Comparison of ENCODE assay signal across 8 cellular contexts in the genomic region with DNA sequence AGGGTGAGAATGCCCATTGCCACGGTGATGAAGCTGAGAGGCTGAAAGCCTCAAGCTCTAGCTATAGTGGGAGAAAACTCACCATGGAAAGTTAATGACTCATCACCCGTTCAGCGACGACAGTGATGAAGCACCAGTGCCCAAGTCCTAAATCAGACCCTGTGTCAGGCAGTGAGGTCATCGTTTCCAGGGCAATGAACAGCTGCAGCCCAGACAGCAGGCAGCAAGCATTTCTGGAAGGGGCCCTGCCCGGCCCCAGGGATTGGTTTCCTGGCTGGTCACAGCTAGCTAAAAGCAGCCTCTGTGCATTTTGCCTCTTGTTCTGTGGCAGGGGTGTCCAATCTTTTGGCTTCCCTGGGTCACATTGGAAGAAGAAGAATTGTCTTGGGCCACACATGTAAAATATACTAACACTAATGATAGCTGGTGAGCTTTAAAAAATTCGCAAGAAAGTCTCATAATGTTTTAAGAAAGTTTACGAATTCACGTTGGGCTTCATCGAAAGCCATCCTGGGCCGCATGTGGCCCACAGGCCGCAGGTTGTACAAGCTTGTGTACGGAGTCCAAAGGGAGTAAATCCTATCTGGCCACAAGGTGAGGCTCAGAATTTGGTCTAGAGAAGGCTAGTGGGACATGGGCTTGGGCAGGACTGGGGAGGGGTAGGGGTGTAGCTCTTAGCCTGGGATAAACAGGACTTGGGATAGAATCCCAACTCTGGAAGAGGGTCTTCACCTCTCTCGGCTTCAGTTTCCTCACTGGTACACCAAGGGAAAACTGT. TPM values are rescaled to one million over a fixed set of nuclear protein-coding genes. Genes with fewer than 3 reads are reported as not detected.
A peak's percentile ranks its signal among the peaks of the same experiment; 100 is the strongest.
DNase-seq lines count a peak whose midpoint lies in the region; ATAC-seq and TF ChIP-seq lines count a peak whose summit lies in the region.

No MANE protein-coding gene starts in this region.

- H3K27ac Mint-ChIP-seq in activated T-helper 1 cell treated with anti-CD3 and anti-CD28 coated beads, Interleukin-12 subunit alpha, Interleukin-12 subunit beta, Interleukin-2, Interleukin-4 antibody, amounts not matched to agents 30 ng/mL and 10 ng/mL and 1 ng/mL, durations not matched to agents 14 hours and 24 hours and 36 hours = peak overlapping the region; percentile 84
- peak overlapping the region; percentile 82 for H3K27ac Mint-ChIP-seq in progenitor cell of endocrine pancreas

- peaks cover 9% of the 10 kb centered on the region for H3K4me1 ChIP-seq in vagina

- in situ Hi-C loops in GM13976 (cut with MboI; ENCODE audit: low sequenced_read_pairs, unreplicated experiment) = no loop called here

- H3K27me3 ChIP-seq in vagina = no peaks in the 10 kb centered on the region

- no peak for TF ChIP-seq POLR2A in vagina (IDR thresholded peaks at IDR 0.05)

- peaks cover 13% of the 10 kb centered on the region for H3K4me1 Mint-ChIP-seq in activated T-helper 1 cell treated with anti-CD3 and anti-CD28 coated beads, Interleukin-12 subunit alpha, Interleukin-12 subunit beta, Interleukin-2, Interleukin-4 antibody, amounts not matched to agents 30 ng/mL and 10 ng/mL and 1 ng/mL, durations not matched to agents 14 hours and 24 hours and 36 hours (ENCODE audit: low read depth)
- H3K4me1 Mint-ChIP-seq in progenitor cell of endocrine pancreas (ENCODE audit: low read depth) = peaks cover 8% of the 10 kb centered on the region

- peaks cover 0 to 56% of the 10 kb centered on the region in 2 donors for H3K36me3 ChIP-seq in vagina

- ATAC-seq in GM18861 (IDR thresholded peaks at IDR 0.05; ENCODE audit: unreplicated experiment) = no peak

- DNase-seq in GM13976 (ENCODE audit: low spot score) (peak; percentile 71), NCI-H226 (peak; percentile 96), glomerular endothelial cell (ENCODE audit: extremely low read depth, low read depth, low spot score) (peak; percentile 91), progenitor cell of endocrine pancreas (ENCODE audit: low spot score, unreplicated experiment) (no peak), vagina (ENCODE audit: extremely low spot score in 2 of 2) (no peak), T-helper 9 cell (no peak)
- peak; percentile 18 for DNase-seq in activated T-helper 1 cell treated with anti-CD3 and anti-CD28 coated beads, Interleukin-12 subunit alpha, Interleukin-12 subunit beta, Interleukin-2, Interleukin-4 antibody, amounts not matched to agents 30 ng/mL and 10 ng/mL and 1 ng/mL, durations not matched to agents 14 hours and 24 hours and 36 hours (ENCODE audit: low spot score)

- H3K27ac ChIP-seq in vagina = peak overlapping the region; percentile 89

- H3K9me3 Mint-ChIP-seq in activated T-helper 1 cell treated with anti-CD3 and anti-CD28 coated beads, Interleukin-12 subunit alpha, Interleukin-12 subunit beta, Interleukin-2, Interleukin-4 antibody, amounts not matched to agents 30 ng/mL and 10 ng/mL and 1 ng/mL, durations not matched to agents 14 hours and 24 hours and 36 hours = no peaks in the 10 kb centered on the region
- no peaks in the 10 kb centered on the region for H3K9me3 Mint-ChIP-seq in progenitor cell of endocrine pancreas (ENCODE audit: low read depth)

- intact Hi-C loops in activated T-helper 1 cell treated with anti-CD3 and anti-CD28 coated beads, Interleukin-12 subunit alpha, Interleukin-12 subunit beta, Interleukin-2, Interleukin-4 antibody, amounts not matched to agents 30 ng/mL and 10 ng/mL and 1 ng/mL, durations not matched to agents 14 hours and 24 hours and 36 hours (cut with micrococcal nuclease) = loop anchor here (1.0 to 2.0 kb wide), 3 partner anchors 26 to 58 kb away; partner anchors contain the start of genes DERL2, MIS12 and NLRP1
- intact Hi-C loops in vagina (cut with DNase I) = no loop called here

- H3K4me3 Mint-ChIP-seq in activated T-helper 1 cell treated with anti-CD3 and anti-CD28 coated beads, Interleukin-12 subunit alpha, Interleukin-12 subunit beta, Interleukin-2, Interleukin-4 antibody, amounts not matched to agents 30 ng/mL and 10 ng/mL and 1 ng/mL, durations not matched to agents 14 hours and 24 hours and 36 hours = no peak overlapping the region
- no peak overlapping the region for H3K4me3 Mint-ChIP-seq in progenitor cell of endocrine pancreas (ENCODE audit: low read depth)

- H3K36me3 Mint-ChIP-seq in activated T-helper 1 cell treated with anti-CD3 and anti-CD28 coated beads, Interleukin-12 subunit alpha, Interleukin-12 subunit beta, Interleukin-2, Interleukin-4 antibody, amounts not matched to agents 30 ng/mL and 10 ng/mL and 1 ng/mL, durations not matched to agents 14 hours and 24 hours and 36 hours (ENCODE audit: low read depth) = peaks cover 31% of the 10 kb centered on the region
- H3K36me3 Mint-ChIP-seq in progenitor cell of endocrine pancreas (ENCODE audit: insufficient read depth) = no peaks in the 10 kb centered on the region

- no peak overlapping the region for H3K4me3 ChIP-seq in vagina

- H3K27me3 Mint-ChIP-seq in activated T-helper 1 cell treated with anti-CD3 and anti-CD28 coated beads, Interleukin-12 subunit alpha, Interleukin-12 subunit beta, Interleukin-2, Interleukin-4 antibody, amounts not matched to agents 30 ng/mL and 10 ng/mL and 1 ng/mL, durations not matched to agents 14 hours and 24 hours and 36 hours (ENCODE audit: insufficient read depth) = no peaks in the 10 kb centered on the region
- no peaks in the 10 kb centered on the region for H3K27me3 Mint-ChIP-seq in progenitor cell of endocrine pancreas

- TF ChIP-seq CTCF in GM13976 (IDR thresholded peaks at IDR 0.05; ENCODE audit: borderline replicate concordance, control extremely low read depth, extremely low read depth, insufficient read depth, missing control alignments) = no peak
- no peak for TF ChIP-seq CTCF in progenitor cell of endocrine pancreas (IDR thresholded peaks at IDR 0.05; ENCODE audit: unreplicated experiment)
- no peak for TF ChIP-seq CTCF in vagina (IDR thresholded peaks at IDR 0.05)

- H3K9me3 ChIP-seq in vagina = no peaks in the 10 kb centered on the region

RNA-seq across cellular contexts. Expression of gene MIS12, which starts 40.6 kb away (rescaled TPM):
- 38.1 and 39.6 TPM in 2 replicates for total RNA-seq in activated T-helper 1 cell treated with anti-CD3 and anti-CD28 coated beads, Interleukin-12 subunit alpha, Interleukin-12 subunit beta, Interleukin-2, Interleukin-4 antibody, amounts not matched to agents 30 ng/mL and 10 ng/mL and 1 ng/mL, durations not matched to agents 14 hours and 24 hours and 36 hours
- 7.5 and 13.2 TPM in 2 replicates for total RNA-seq in glomerular endothelial cell
- total RNA-seq in progenitor cell of endocrine pancreas = 27.4 and 30.0 TPM in 2 replicates
- total RNA-seq in vagina = 9.3 TPM

RNA-seq across cellular contexts. Expression of gene DERL2, which starts 41.0 kb away (rescaled TPM):
- 71.7 and 73.2 TPM in 2 replicates for total RNA-seq in activated T-helper 1 cell treated with anti-CD3 and anti-CD28 coated beads, Interleukin-12 subunit alpha, Interleukin-12 subunit beta, Interleukin-2, Interleukin-4 antibody, amounts not matched to agents 30 ng/mL and 10 ng/mL and 1 ng/mL, durations not matched to agents 14 hours and 24 hours and 36 hours
- total RNA-seq in glomerular endothelial cell (45.2 and 55.9 TPM in 2 replicates), progenitor cell of endocrine pancreas (84.6 and 94.4 TPM in 2 replicates), vagina (23.1 TPM)

RNA-seq across cellular contexts. Expression of gene NLRP1, which starts 57.3 kb away (rescaled TPM):
- total RNA-seq in activated T-helper 1 cell treated with anti-CD3 and anti-CD28 coated beads, Interleukin-12 subunit alpha, Interleukin-12 subunit beta, Interleukin-2, Interleukin-4 antibody, amounts not matched to agents 30 ng/mL and 10 ng/mL and 1 ng/mL, durations not matched to agents 14 hours and 24 hours and 36 hours = 26.0 and 29.6 TPM in 2 replicates
- total RNA-seq in glomerular endothelial cell = 36.0 and 51.7 TPM in 2 replicates
- total RNA-seq in progenitor cell of endocrine pancreas = 24.0 and 25.3 TPM in 2 replicates
- 83.7 TPM for total RNA-seq in vagina

RNA-seq across cellular contexts. Expression of gene DHX33, which starts 58.2 kb away (rescaled TPM):
- 38.0 and 41.8 TPM in 2 replicates for total RNA-seq in activated T-helper 1 cell treated with anti-CD3 and anti-CD28 coated beads, Interleukin-12 subunit alpha, Interleukin-12 subunit beta, Interleukin-2, Interleukin-4 antibody, amounts not matched to agents 30 ng/mL and 10 ng/mL and 1 ng/mL, durations not matched to agents 14 hours and 24 hours and 36 hours
- total RNA-seq in glomerular endothelial cell = 14.1 and 16.0 TPM in 2 replicates
- 26.0 and 26.9 TPM in 2 replicates for total RNA-seq in progenitor cell of endocrine pancreas
- 14.0 TPM for total RNA-seq in vagina

Comparison
In these comparisons a context has a peak if more than half of its experiments do, and no peak if none do; other contexts are left out.
1. DNase-seq: peak in GM13976 (single experiment), NCI-H226 (single experiment), activated T-helper 1 cell treated with anti-CD3 and anti-CD28 coated beads, Interleukin-12 subunit alpha, Interleukin-12 subunit beta, Interleukin-2, Interleukin-4 antibody, amounts not matched to agents 30 ng/mL and 10 ng/mL and 1 ng/mL, durations not matched to agents 14 hours and 24 hours and 36 hours (single experiment) and glomerular endothelial cell (single experiment); none in progenitor cell of endocrine pancreas (single experiment), vagina (0 of 2) and T-helper 9 cell (single experiment).